Comparison of ENCODE assay signal across 6 cellular contexts in the genomic region with DNA sequence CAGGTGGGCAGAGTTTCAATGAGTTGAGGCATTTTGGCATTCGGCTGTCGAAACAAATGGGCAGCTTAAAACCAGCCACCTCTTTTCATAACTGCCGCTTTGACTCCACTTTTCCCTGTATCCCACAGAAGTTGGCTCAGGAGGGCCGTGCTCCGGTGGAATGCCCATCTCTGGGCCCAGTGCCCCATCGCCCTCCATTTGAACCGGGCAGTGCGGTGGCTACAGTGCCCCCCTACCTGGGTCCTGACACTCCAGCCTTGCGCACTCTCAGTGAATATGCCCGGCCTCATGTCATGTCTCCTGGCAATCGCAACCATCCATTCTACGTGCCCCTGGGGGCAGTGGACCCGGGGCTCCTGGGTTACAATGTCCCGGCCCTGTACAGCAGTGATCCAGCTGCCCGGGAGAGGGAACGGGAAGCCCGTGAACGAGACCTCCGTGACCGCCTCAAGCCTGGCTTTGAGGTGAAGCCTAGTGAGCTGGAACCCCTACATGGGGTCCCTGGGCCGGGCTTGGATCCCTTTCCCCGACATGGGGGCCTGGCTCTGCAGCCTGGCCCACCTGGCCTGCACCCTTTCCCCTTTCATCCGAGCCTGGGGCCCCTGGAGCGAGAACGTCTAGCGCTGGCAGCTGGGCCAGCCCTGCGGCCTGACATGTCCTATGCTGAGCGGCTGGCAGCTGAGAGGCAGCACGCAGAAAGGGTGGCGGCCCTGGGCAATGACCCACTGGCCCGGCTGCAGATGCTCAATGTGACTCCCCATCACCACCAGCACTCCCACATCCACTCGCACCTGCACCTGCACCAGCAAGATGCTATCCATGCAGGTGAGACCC.
DNase-seq lines count a peak whose midpoint lies in the region; ATAC-seq and TF ChIP-seq lines count a peak whose summit lies in the region.

No MANE protein-coding gene starts in this region.

- H3K9me3 ChIP-seq in SU-DHL-6 (ENCODE audit: insufficient read depth, low read length) = no peaks in the 10 kb centered on the region
- no peaks in the 10 kb centered on the region for H3K9me3 ChIP-seq in iPS-20b (ENCODE audit: insufficient read depth, low read depth, low read length)

- H3K4me2 ChIP-seq in SU-DHL-6 (ENCODE audit: low read depth, low read length, poor library complexity, severe bottlenecking) = peak overlapping the region; percentile 38

- TF ChIP-seq CTCF in 22Rv1 (IDR thresholded peaks at IDR 0.05) = peak; percentile 78
- TF ChIP-seq CTCF in SU-DHL-6 (IDR thresholded peaks at IDR 0.05; ENCODE audit: insufficient read depth, low read length, poor library complexity, severe bottlenecking) = no peak

- no peaks in the 10 kb centered on the region for H3K79me2 ChIP-seq in SU-DHL-6 (ENCODE audit: insufficient read depth, low read length)

- H3K9me2 ChIP-seq in SU-DHL-6 (replicated peaks; ENCODE audit: insufficient read depth, low read length) = no peaks in the 10 kb centered on the region

- ATAC-seq in GM21529 (IDR thresholded peaks at IDR 0.05; ENCODE audit: unreplicated experiment) = no peak

- H3K27me3 ChIP-seq in SU-DHL-6 (ENCODE audit: low read length) = no peaks in the 10 kb centered on the region
- no peaks in the 10 kb centered on the region for H3K27me3 ChIP-seq in iPS-20b (ENCODE audit: insufficient read depth, low read length)

- no peaks in the 10 kb centered on the region for H4K20me1 ChIP-seq in SU-DHL-6 (ENCODE audit: low read depth, low read length)

- peak overlapping the region; percentile 100 for H3K27ac ChIP-seq in 22Rv1
- no peak overlapping the region for H3K27ac ChIP-seq in SU-DHL-6 (ENCODE audit: low read depth, low read length)
- H3K27ac ChIP-seq in iPS-20b (ENCODE audit: low read length) = peak overlapping the region; percentile 83

- H3K36me3 ChIP-seq in SU-DHL-6 (ENCODE audit: low read length) = no peaks in the 10 kb centered on the region
- peaks cover 59% of the 10 kb centered on the region for H3K36me3 ChIP-seq in iPS-20b (ENCODE audit: insufficient read depth, low read depth, low read length)

- H3K4me1 ChIP-seq in iPS-20b (ENCODE audit: insufficient read depth, low read length) = peaks cover 4% of the 10 kb centered on the region; the same call in 1 of the 2 replicates

- H2AFZ ChIP-seq in SU-DHL-6 (ENCODE audit: low read depth, low read length, severe bottlenecking) = peak overlapping the region; percentile 52

- no peak for DNase-seq in EL
- DNase-seq in NCI-H82 (lab: John Stamatoyannopoulos, UW) = no peak

- H3K9ac ChIP-seq in SU-DHL-6 (ENCODE audit: low read length) = peak overlapping the region; percentile 92
- peak overlapping the region; percentile 92; the same call in 1 of the 2 replicates for H3K9ac ChIP-seq in iPS-20b (ENCODE audit: low read depth, low read length)

- H3K4me3 ChIP-seq in SU-DHL-6 (ENCODE audit: insufficient read depth, low read length, poor library complexity, severe bottlenecking) (no peak overlapping the region), iPS-20b (ENCODE audit: low read length) (peak overlapping the region; percentile 77)

- H3F3A ChIP-seq in SU-DHL-6 (ENCODE audit: insufficient read depth) = peaks cover 10% of the 10 kb centered on the region
